ENCODE assay signal across 23 cellular contexts in the genomic region with DNA sequence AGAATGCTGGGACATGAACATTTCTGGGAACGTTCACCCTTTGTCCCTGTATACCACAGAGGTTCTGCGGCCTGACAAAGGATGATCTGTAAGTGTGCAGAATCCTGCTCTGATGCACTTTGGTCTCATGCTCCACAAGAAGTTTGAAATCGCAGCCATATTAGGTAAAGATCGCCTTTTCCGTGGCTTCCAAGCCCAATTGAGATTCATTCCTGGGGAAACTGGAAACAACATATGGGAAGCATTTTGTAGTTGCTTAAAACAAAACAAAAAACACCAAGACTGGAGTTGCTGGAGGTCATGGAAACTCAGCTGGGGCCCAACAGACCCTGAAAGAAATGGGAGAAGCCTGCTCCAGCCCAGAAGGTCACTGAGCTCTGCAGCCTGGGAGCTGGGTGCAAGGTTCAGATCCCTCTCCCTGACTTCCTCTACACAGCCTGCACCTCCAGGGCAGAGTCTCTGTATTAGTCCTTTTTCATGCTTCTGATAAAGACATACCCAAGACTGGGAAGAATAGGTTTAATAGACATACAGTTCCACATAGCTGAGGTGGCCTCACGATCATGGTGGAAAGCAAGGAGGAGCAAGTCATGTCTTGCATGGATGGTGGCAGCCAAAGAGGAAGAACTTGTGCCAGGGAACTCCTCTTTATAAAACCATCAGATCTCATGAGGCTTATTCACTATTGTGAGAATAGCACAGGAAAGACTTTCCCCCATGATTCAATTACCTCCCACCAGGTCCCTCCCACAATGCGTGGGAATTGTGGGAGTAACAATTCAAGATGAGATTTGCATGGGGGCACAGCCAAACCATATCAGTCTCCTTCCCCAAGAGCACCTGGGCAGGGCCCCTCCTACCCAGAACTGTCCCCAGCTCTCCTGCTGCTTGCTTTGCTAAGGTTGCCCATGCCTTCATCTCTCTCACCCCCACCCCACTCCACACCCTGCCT.
A peak's percentile ranks its signal among the peaks of the same experiment; 100 is the strongest.
DNase-seq lines count a peak whose midpoint lies in the region; ATAC-seq, FAIRE-seq and TF ChIP-seq lines count a peak whose summit lies in the region.
"Had no signal": no experiment of that assay in that cellular context is flagged by ENCODE, and none has a peak within 500 bp of the region (broad histone marks: within the 10 kb centered on the region; RNA-seq: fewer than 3 reads in every experiment).

No MANE protein-coding gene starts in this region.

- H3K79me2 ChIP-seq in GM23338 (replicated peaks; ENCODE audit: insufficient read depth), result no peaks in the 10 kb centered on the region
- H3K79me2 ChIP-seq in GM12878 (ENCODE audit: control insufficient read depth, insufficient read depth, low read length), result no peaks in the 10 kb centered on the region

- H3K27ac ChIP-seq in GM23338 (ENCODE audit: low read depth) (no peak overlapping the region), GM12878 (ENCODE audit: control insufficient read depth, insufficient read depth) (no peak overlapping the region)
- H3K27ac ChIP-seq: A549; BLaER1 treated with 17β-estradiol and CSF1 and Interleukin-3, amounts not matched to agents 10 nM and 100 nM; PC-9; SJCRH30 had no signal

- DNase-seq in GM23338 (ENCODE audit: low spot score) (no peak), NCI-H69 (lab: John Stamatoyannopoulos, UW) (peak; percentile 58), GM12878 (ENCODE audit: low read depth, low spot score) (no peak), myocyte (ENCODE audit: low read depth) (peak; percentile 15), urothelium cell line (ENCODE audit: low spot score) (no peak), HTR-8/SVneo (ENCODE audit: insufficient read length, low spot score) (no peak)
- DNase-seq: AML-193; CD4-positive, alpha-beta T cell; KBM-7; MG63; NCI-H1105 treated with DMSO at 0.1 percent for 48 hours; NCI-H1694; NCI-H2227 treated with DMSO at 0.1 percent for 48 hours; NCI-H526 treated with DMSO at 0.1 percent for 48 hours; PC-9; SJCRH30 had no signal

- SMC1A ChIA-PET in GM12878 (lab: Charles Lee; ENCODE audit: uncharacterized antibody, unreplicated experiment), result no interaction called here

- H3K36me3 ChIP-seq in GM23338 (ENCODE audit: insufficient read depth), result no peaks in the 10 kb centered on the region
- H3K36me3 ChIP-seq in GM12878 (ENCODE audit: control insufficient read depth in 2 of 2, insufficient read depth in 2 of 2, low read length in 1 of 2), result no peaks in the 10 kb centered on the region
- H3K36me3 ChIP-seq: BLaER1 treated with 17β-estradiol and CSF1 and Interleukin-3, amounts not matched to agents 10 nM and 100 nM; MG63; SJCRH30 had no signal

- H3F3A ChIP-seq in GM23338 (replicated peaks; ENCODE audit: low read depth), result no peaks in the 10 kb centered on the region

- no TSS peak for BruUV-seq in GM12878 (replicated peaks; lab: Mats Ljungman, UMichigan)

- no peak for TF ChIP-seq RAD21 in GM12878 (IDR thresholded peaks at IDR 0.05; ENCODE audit: insufficient read depth, low read depth, low read length)

- H3K27me3 ChIP-seq in GM23338 (ENCODE audit: insufficient read depth) (no peaks in the 10 kb centered on the region), GM12878 (replicated peaks in 1 of 2; ENCODE audit: control insufficient read depth in 2 of 2, insufficient read depth in 2 of 2, low read length in 1 of 2) (no peaks in the 10 kb centered on the region)
- H3K27me3 ChIP-seq: BLaER1 treated with 17β-estradiol and CSF1 and Interleukin-3, amounts not matched to agents 10 nM and 100 nM; MG63; SJCRH30 had no signal

- RAD21 ChIA-PET in GM12878 (lab: Charles Lee; ENCODE audit: unreplicated experiment), result no interaction called here

- TF ChIP-seq CTCF in GM23338 (conservative IDR thresholded peaks at IDR 0.05; ENCODE audit: low read depth in 2 of 2), result no peak
- no peak for TF ChIP-seq CTCF in GM12878 (IDR thresholded peaks at IDR 0.05 in 2 of 3, conservative IDR thresholded peaks at IDR 0.05 in 1 of 3; ENCODE audit: control insufficient read depth in 2 of 3, extremely low read depth in 1 of 3, insufficient read depth in 1 of 3, low read depth in 3 of 3, low read length in 3 of 3)

- intact Hi-C loops in GM12878 (cut with micrococcal nuclease; ENCODE audit: unreplicated experiment), result no loop called here

- peaks cover 5% of the 10 kb centered on the region; the same call in 2 of the 3 replicates for H3K9me3 ChIP-seq in GM12878 (replicated peaks; ENCODE audit: control insufficient read depth, insufficient read depth, low read length)
- H3K9me3 ChIP-seq: MG63, SJCRH30 had no signal

- H3K9me2 ChIP-seq in GM23338 (ENCODE audit: insufficient read depth), result 0 out of 2 replicates have a peak, but pooled peaks cover 6% of the 10 kb centered on the region

- peak; percentile 7 for FAIRE-seq in GM12878 (lab: Jason Lieb, UNC)
- no peak for FAIRE-seq in urothelium cell line (lab: Jason Lieb, UNC)
- FAIRE-seq in HTR-8/SVneo (lab: Jason Lieb, UNC), result no peak
- FAIRE-seq: A549, D721Med had no signal

- in situ Hi-C loops in GM12878 (cut with MboI), result no loop called here

- H3K4me3 ChIP-seq in GM23338 (no peak overlapping the region), GM12878 (no peak overlapping the region)
- H3K4me3 ChIP-seq: A549; BLaER1 treated with 17β-estradiol and CSF1 and Interleukin-3, amounts not matched to agents 10 nM and 100 nM; MG63; PC-9; SJCRH30 had no signal

- H3K36me3 Mint-ChIP-seq in GM23338 (ENCODE audit: low read depth), result no peaks in the 10 kb centered on the region

- TF ChIP-seq EP300 in GM12878 (IDR thresholded peaks at IDR 0.05; ENCODE audit: borderline replicate concordance in 1 of 2, control insufficient read depth in 1 of 2, low read depth in 2 of 2, low read length in 2 of 2), result no peak

- CTCF ChIA-PET in GM12878 (lab: Yijun Ruan, JAX), result no interaction called here

- H3K4me2 ChIP-seq in GM23338 (no peak overlapping the region), GM12878 (ENCODE audit: control insufficient read depth, insufficient read depth) (no peak overlapping the region)
- H3K4me2 ChIP-seq: A549; BLaER1 treated with 17β-estradiol and CSF1 and Interleukin-3, amounts not matched to agents 10 nM and 100 nM; PC-9 had no signal

- H4K20me1 ChIP-seq in GM23338 (replicated peaks; ENCODE audit: insufficient read depth) (no peaks in the 10 kb centered on the region), GM12878 (ENCODE audit: control insufficient read depth, insufficient read depth) (no peaks in the 10 kb centered on the region)
- H4K20me1 ChIP-seq: BLaER1 treated with 17β-estradiol and CSF1 and Interleukin-3, amounts not matched to agents 10 nM and 100 nM had no signal

- TF ChIP-seq POLR2A in GM12878 (IDR thresholded peaks at IDR 0.05; ENCODE audit: low read depth, low read length), result no peak

- H3K4me3 Mint-ChIP-seq in GM23338, result no peak overlapping the region
- H3K4me3 Mint-ChIP-seq: CD4-positive, alpha-beta T cell had no signal

- peaks cover 2% of the 10 kb centered on the region for H3K27me3 Mint-ChIP-seq in GM23338 (ENCODE audit: insufficient read depth, low read depth, poor library complexity)

- ATAC-seq in GM23338, result no peak
- no peak for ATAC-seq in GM12878
- no peak for ATAC-seq in GM18907 (IDR thresholded peaks at IDR 0.05; ENCODE audit: unreplicated experiment)
- ATAC-seq: A549, HCT116, Right ventricle myocardium inferior, SK-N-SH treated with all-trans-retinoic acid at 6 μM for 48 hours had no signal

- WGBS in GM12878 (ENCODE audit: insufficient coverage, insufficient replicate concordance, low lambda C conversion rate, missing lambda C conversion rate), result 35% methylated on average over 7 of the region's 7 CpGs

- H3K9ac ChIP-seq in GM12878 (ENCODE audit: control insufficient read depth, insufficient read depth, low read length), result no peak overlapping the region
- H3K9ac ChIP-seq: BLaER1 treated with 17β-estradiol and CSF1 and Interleukin-3, amounts not matched to agents 10 nM and 100 nM had no signal

- H2AFZ ChIP-seq in GM23338 (0 out of 2 replicates have a peak overlapping the region, but pooled peaks have one; percentile 32), GM12878 (ENCODE audit: control insufficient read depth, low read depth, low read length) (no peak overlapping the region)
- H2AFZ ChIP-seq: PC-9 had no signal

- POLR2A ChIA-PET in GM12878 (lab: Charles Lee), result interaction anchor here (0.9 to 1.5 kb wide), 2 partner anchors 11 to 52 kb away, joined by 3 read pairs; no protein-coding TSS in a partner anchor

- H3K9me3 Mint-ChIP-seq in GM23338, result no peaks in the 10 kb centered on the region; the same call in 2 of the 3 replicates

- H3K4me1 Mint-ChIP-seq in GM23338, result peaks cover 10% of the 10 kb centered on the region; the same call in 2 of the 3 replicates

- H3K4me1 ChIP-seq in GM23338 (ENCODE audit: insufficient read depth), result no peaks in the 10 kb centered on the region
- no peaks in the 10 kb centered on the region for H3K4me1 ChIP-seq in GM12878 (ENCODE audit: control insufficient read depth, insufficient read depth, low read length)
- H3K4me1 ChIP-seq: A549; BLaER1 treated with 17β-estradiol and CSF1 and Interleukin-3, amounts not matched to agents 10 nM and 100 nM had no signal

- H3K27ac Mint-ChIP-seq in GM23338, result no peak overlapping the region
- H3K27ac Mint-ChIP-seq: CD4-positive, alpha-beta T cell had no signal

TF ChIP-seq in GM23338, 12 proteins besides CTCF, POLR2A, EP300 and RAD21 (continues in another document):
- TF ChIP-seq EZH2 (IDR thresholded peaks at IDR 0.05; ENCODE audit: low read depth, unreplicated experiment), result no peak
- no peak for TF ChIP-seq ZNF331 (CRISPR knock-in tag; IDR thresholded peaks at IDR 0.05; ENCODE audit: low read depth)
- no peak for TF ChIP-seq NANOG (IDR thresholded peaks at IDR 0.05; ENCODE audit: borderline replicate concordance)
- no peak for TF ChIP-seq ZNF114 (CRISPR knock-in tag; IDR thresholded peaks at IDR 0.05)
- TF ChIP-seq JUNB (IDR thresholded peaks at IDR 0.05; ENCODE audit: unreplicated experiment), result no peak
- TF ChIP-seq POLR2AphosphoS5 (IDR thresholded peaks at IDR 0.05; ENCODE audit: low read depth), result no peak

TF ChIP-seq in GM12878, 131 proteins besides CTCF, POLR2A, EP300 and RAD21:
- TF ChIP-seq PKNOX1 (IDR thresholded peaks at IDR 0.05), result no peak
- no peak for TF ChIP-seq CREM (IDR thresholded peaks at IDR 0.05; ENCODE audit: low read depth)
- TF ChIP-seq TBL1XR1 (IDR thresholded peaks at IDR 0.05; ENCODE audit: low read depth, low read length), result no peak
- no peak for TF ChIP-seq MEF2B (IDR thresholded peaks at IDR 0.05; ENCODE audit: partially characterized antibody, poor library complexity, severe bottlenecking)
TF ChIP-seq in GM12878: peak in this region for 0.

Comparison
In these comparisons a context has a peak if more than half of its experiments do, and no peak if none do; other contexts are left out.
1. DNase-seq: peak in NCI-H69 (single experiment) and myocyte (single experiment); none in GM23338 (single experiment), GM12878 (single experiment), urothelium cell line (single experiment) and HTR-8/SVneo (single experiment).